ENCODE assay signal across 11 cellular contexts in genomic region chr5:132364319-132364718, GRCh38. TPM values are rescaled to one million over a fixed set of nuclear protein-coding genes. Genes with fewer than 3 reads are reported as not detected.
DNase-seq lines count a peak whose midpoint lies in the region; ATAC-seq and TF ChIP-seq lines count a peak whose summit lies in the region.
"Had no signal": no experiment of that assay in that cellular context is flagged by ENCODE, and none has a peak within 500 bp of the region (broad histone marks: within the 10 kb centered on the region; RNA-seq: fewer than 3 reads in every experiment).

No MANE protein-coding gene starts in this region.

- no peak overlapping the region for H3K23ac ChIP-seq in mesendoderm (ENCODE audit: low read length)

- H2BK15ac ChIP-seq in mesendoderm (replicated peaks; ENCODE audit: low read depth) = no peak overlapping the region

- H4K5ac ChIP-seq in mesendoderm (ENCODE audit: low read length) = no peak overlapping the region

- H2BK120ac ChIP-seq in mesendoderm (ENCODE audit: low read depth, low read length) = no peak overlapping the region

- intact Hi-C loops in posterior vena cava (cut with DNase I) = no loop called here

- H2AK5ac ChIP-seq in mesendoderm (ENCODE audit: low read length) = no peak overlapping the region

- H3K36me3 ChIP-seq in mesendoderm (ENCODE audit: control insufficient read depth, insufficient read depth, low read length) = no peaks in the 10 kb centered on the region

- H3K18ac ChIP-seq in mesendoderm (ENCODE audit: low read length) = no peak overlapping the region

- no CpG with 5 or more reads among the region's 1 CpG for WGBS in mesendoderm (ENCODE audit: extremely low coverage, insufficient coverage, low lambda C conversion rate)

- H3K4me3 ChIP-seq in retinal pigment epithelial cell (ENCODE audit: low read length) (no peak overlapping the region), mesendoderm (ENCODE audit: low read length) (no peak overlapping the region)

- H4K8ac ChIP-seq in mesendoderm (ENCODE audit: low read depth, low read length) = no peak overlapping the region

- no peaks in the 10 kb centered on the region for H3K79me1 ChIP-seq in mesendoderm (ENCODE audit: low read length)

- POLR2A ChIA-PET in RWPE1 (lab: Yijun Ruan, JAX; ENCODE audit: low non-redundant PET) = no interaction called here

- H3K4me2 ChIP-seq in mesendoderm (ENCODE audit: low read length) = no peak overlapping the region

- H2BK5ac ChIP-seq in mesendoderm (ENCODE audit: low read length) = no peak overlapping the region

- peak overlapping the region; percentile 96 for H3K27ac ChIP-seq in RWPE1
- no peak overlapping the region for H3K27ac ChIP-seq in mesendoderm (ENCODE audit: low read depth, low read length)

- TF ChIP-seq CTCF in RWPE1 (conservative IDR thresholded peaks at IDR 0.05; ENCODE audit: low read depth) (no peak), retinal pigment epithelial cell (conservative IDR thresholded peaks at IDR 0.05; ENCODE audit: low read depth, low read length) (no peak)

- no peaks in the 10 kb centered on the region for H3K4me1 ChIP-seq in mesendoderm (ENCODE audit: control insufficient read depth, low read depth, low read length)

- H3K9ac ChIP-seq in mesendoderm (ENCODE audit: low read length) = no peak overlapping the region

- no peaks in the 10 kb centered on the region for H3K79me2 ChIP-seq in mesendoderm (ENCODE audit: control insufficient read depth, insufficient read depth, low read length)

- no peak overlapping the region for H3K56ac ChIP-seq in mesendoderm (ENCODE audit: low read length)

- DNase-seq in EH (ENCODE audit: low read depth) (peak; percentile 74), RWPE1 (ENCODE audit: low spot score) (peak; percentile 87), globus pallidus (ENCODE audit: low spot score) (peak; percentile 42), retinal pigment epithelial cell (ENCODE audit: low read depth) (peak; percentile 29), mesendoderm (no peak), posterior vena cava (ENCODE audit: low spot score) (no peak), NCI-H345 (lab: John Stamatoyannopoulos, UW) (no peak)
- DNase-seq: activated T-cell treated with anti-CD3 and anti-CD28 coated beads, Interleukin-2, amount 50 U/mL, for 1 hour; effector CD4-positive, alpha-beta T cell; NCI-H510A had no signal

- H3K27me3 ChIP-seq in mesendoderm (ENCODE audit: insufficient read depth, low read length, poor library complexity) = no peaks in the 10 kb centered on the region

- no peak for ATAC-seq in GM19452 (IDR thresholded peaks at IDR 0.05; ENCODE audit: unreplicated experiment)

- CTCF ChIA-PET in RWPE1 (lab: Yijun Ruan, JAX) = no interaction called here

- H3K4ac ChIP-seq in mesendoderm (ENCODE audit: low read depth, low read length) = no peak overlapping the region

RNA-seq across cellular contexts. Expression of gene SLC22A5, which starts 5.2 kb away (rescaled TPM):
- 1.1 TPM for polyA plus RNA-seq in mesendoderm (2013, experiment 1 of 2)
- polyA plus RNA-seq in mesendoderm (2013, experiment 2 of 2) = 0.88 TPM
- total RNA-seq in posterior vena cava = 1 to 10 TPM; 7.4 to 9.6 TPM

Comparison
In these comparisons a context has a peak if more than half of its experiments do, and no peak if none do; other contexts are left out.
1. DNase-seq: peak in EH (single experiment), RWPE1 (single experiment), globus pallidus (single experiment) and retinal pigment epithelial cell (single experiment); none in mesendoderm (single experiment), posterior vena cava (single experiment) and NCI-H345 (single experiment).